ENCODE assay signal across 18 cellular contexts in genomic region chr14:106228541-106229158, GRCh38.
DNase-seq lines count a peak whose midpoint lies in the region; ATAC-seq and TF ChIP-seq lines count a peak whose summit lies in the region.
"Had no signal": no experiment of that assay in that cellular context is flagged by ENCODE, and none has a peak within 500 bp of the region (broad histone marks: within the 10 kb centered on the region; RNA-seq: fewer than 3 reads in every experiment).

No MANE protein-coding gene starts in this region.

- H3K9me3 Mint-ChIP-seq in activated CD4-positive, alpha-beta T cell treated with anti-CD3 and anti-CD28 coated beads, Interleukin-2, amount 10 ng/mL, durations not matched to agents 24 days and 14 days: no peaks in the 10 kb centered on the region

- H3K9me3 ChIP-seq in OCI-LY7 (ENCODE audit: low read length): no peaks in the 10 kb centered on the region
- H3K9me3 ChIP-seq: BE2C, gastroesophageal sphincter had no signal

- H3K36me3 Mint-ChIP-seq in activated CD4-positive, alpha-beta T cell treated with anti-CD3 and anti-CD28 coated beads, Interleukin-2, amount 10 ng/mL, durations not matched to agents 24 days and 14 days (ENCODE audit: low read depth): no peaks in the 10 kb centered on the region
- H3K36me3 Mint-ChIP-seq: type B pancreatic cell had no signal

- BruUV-seq in OCI-LY7 (replicated peaks; lab: Mats Ljungman, UMichigan): no TSS peak

- H3K4me3 ChIP-seq in OCI-LY7 (ENCODE audit: low read depth, low read length, poor library complexity, severe bottlenecking): peak overlapping the region; percentile 41
- H3K4me3 ChIP-seq: gastroesophageal sphincter had no signal

- H3K4me1 ChIP-seq in OCI-LY7 (ENCODE audit: insufficient read depth, low read length, poor library complexity, severe bottlenecking): peaks cover 35% of the 10 kb centered on the region
- H3K4me1 ChIP-seq: BE2C, gastroesophageal sphincter had no signal

- POLR2A ChIA-PET in OCI-LY7 (lab: Charles Lee): no interaction called here

- H3K4me2 ChIP-seq in OCI-LY7 (ENCODE audit: low read length): peak overlapping the region; percentile 56

- H3K27ac Mint-ChIP-seq in activated CD4-positive, alpha-beta T cell treated with anti-CD3 and anti-CD28 coated beads, Interleukin-2, amount 10 ng/mL, durations not matched to agents 24 days and 14 days: peak overlapping the region; percentile 56
- H3K27ac Mint-ChIP-seq: type B pancreatic cell had no signal

- CTCF ChIA-PET in OCI-LY7 (lab: Charles Lee; ENCODE audit: unreplicated experiment): interaction anchor here (1.5 kb wide), 1 partner anchor 399 kb away, joined by 3 read pairs; no protein-coding TSS in a partner anchor

- DNase-seq in OCI-LY7 (ENCODE audit: low spot score) (peak; percentile 67), foreskin melanocyte (no peak), SIG-M5 treated with dmso at 0.1 percent for 504 hours (lab: John Stamatoyannopoulos, UW; ENCODE audit: unreplicated experiment) (no peak)
- peak; percentile 74 for DNase-seq in activated CD4-positive, alpha-beta T cell treated with anti-CD3 and anti-CD28 coated beads, Interleukin-2, amount 10 ng/mL, durations not matched to agents 24 days and 14 days
- peak; percentile 11 for DNase-seq in activated gamma-delta T cell treated with anti-CD3 and anti-CD28 coated beads, Interleukin-2, amount 50 U/mL, for 16 hours (ENCODE audit: low read depth)
- peak; percentile 10 to 26 for DNase-seq in stimulated activated CD4-positive, alpha-beta T cell treated with anti-CD3 and anti-CD28 coated beads, Interleukin-15, amount 100 ng/mL, for 48 hours (ENCODE audit: low read depth in 2 of 2)
- DNase-seq: anterior cingulate cortex, BE2C, DMS79, Karpas-422, NCI-H1417, NCI-H2171 treated with DMSO at 0.1 percent for 48 hours, posterior cingulate gyrus, RPMI8226 had no signal

- H3K9me2 ChIP-seq in OCI-LY7 (ENCODE audit: insufficient read depth, low read length): no peaks in the 10 kb centered on the region

- peaks cover 25% of the 10 kb centered on the region for H3K4me1 Mint-ChIP-seq in activated CD4-positive, alpha-beta T cell treated with anti-CD3 and anti-CD28 coated beads, Interleukin-2, amount 10 ng/mL, durations not matched to agents 24 days and 14 days

- H3K79me2 ChIP-seq in OCI-LY7 (ENCODE audit: insufficient read depth, low read depth, low read length): no peaks in the 10 kb centered on the region

- H3K4me3 Mint-ChIP-seq in activated CD4-positive, alpha-beta T cell treated with anti-CD3 and anti-CD28 coated beads, Interleukin-2, amount 10 ng/mL, durations not matched to agents 24 days and 14 days: peak overlapping the region; percentile 52
- H3K4me3 Mint-ChIP-seq: type B pancreatic cell had no signal

- no peaks in the 10 kb centered on the region for H4K20me1 ChIP-seq in OCI-LY7 (ENCODE audit: insufficient read depth, low read length)

- H3K27ac ChIP-seq in OCI-LY7 (ENCODE audit: low read depth, low read length, poor library complexity, severe bottlenecking): peak overlapping the region; percentile 34
- H3K27ac ChIP-seq: gastroesophageal sphincter had no signal

- H3K27me3 Mint-ChIP-seq in activated CD4-positive, alpha-beta T cell treated with anti-CD3 and anti-CD28 coated beads, Interleukin-2, amount 10 ng/mL, durations not matched to agents 24 days and 14 days: no peaks in the 10 kb centered on the region
- H3K27me3 Mint-ChIP-seq: type B pancreatic cell had no signal

- no peak; the same call in 1 of the 2 replicates for TF ChIP-seq CTCF in OCI-LY7 (conservative IDR thresholded peaks at IDR 0.05; ENCODE audit: low read length)

- intact Hi-C loops in OCI-LY7 (cut with micrococcal nuclease; ENCODE audit: unreplicated experiment): no loop called here
- intact Hi-C loops in activated CD4-positive, alpha-beta T cell treated with anti-CD3 and anti-CD28 coated beads, Interleukin-2, amount 10 ng/mL, durations not matched to agents 24 days and 14 days (cut with micrococcal nuclease): no loop called here

- H3K36me3 ChIP-seq in OCI-LY7 (ENCODE audit: insufficient read depth, low read length): no peaks in the 10 kb centered on the region
- H3K36me3 ChIP-seq: BE2C, gastroesophageal sphincter had no signal

- H2AFZ ChIP-seq in OCI-LY7 (ENCODE audit: low read length): peak overlapping the region; percentile 97

- ATAC-seq in HG03045 (IDR thresholded peaks at IDR 0.05; ENCODE audit: unreplicated experiment) (no peak), GM21576 (IDR thresholded peaks at IDR 0.05; ENCODE audit: unreplicated experiment) (no peak)
- ATAC-seq: gastroesophageal sphincter had no signal

Comparison
In these comparisons a context has a peak if more than half of its experiments do, and no peak if none do; other contexts are left out.
1. DNase-seq: peak in OCI-LY7 (single experiment), activated CD4-positive, alpha-beta T cell treated with anti-CD3 and anti-CD28 coated beads, Interleukin-2, amount 10 ng/mL, durations not matched to agents 24 days and 14 days (single experiment), activated gamma-delta T cell treated with anti-CD3 and anti-CD28 coated beads, Interleukin-2, amount 50 U/mL, for 16 hours (single experiment) and stimulated activated CD4-positive, alpha-beta T cell treated with anti-CD3 and anti-CD28 coated beads, Interleukin-15, amount 100 ng/mL, for 48 hours (2 of 2); none in foreskin melanocyte (single experiment) and SIG-M5 treated with dmso at 0.1 percent for 504 hours (single experiment).